Comparison of ENCODE assay signal across 23 cellular contexts in genomic region chr19:51721905-51722304, GRCh38. TPM values are rescaled to one million over a fixed set of nuclear protein-coding genes. Genes with fewer than 3 reads are reported as not detected.
DNase-seq lines count a peak whose midpoint lies in the region; ATAC-seq and TF ChIP-seq lines count a peak whose summit lies in the region.
"Had no signal": no experiment of that assay in that cellular context is flagged by ENCODE, and none has a peak within 500 bp of the region (broad histone marks: within the 10 kb centered on the region; RNA-seq: fewer than 3 reads in every experiment).

No MANE protein-coding gene starts in this region.

- peak overlapping the region; percentile 97 for H3K27ac ChIP-seq in Karpas-422 (ENCODE audit: low read length)
- H3K27ac ChIP-seq: BLaER1, C4-2B had no signal

- H3K9ac ChIP-seq in Karpas-422 (ENCODE audit: low read length) = peak overlapping the region; percentile 60
- H3K9ac ChIP-seq: BLaER1 had no signal

- no peaks in the 10 kb centered on the region for H3K9me3 ChIP-seq in Karpas-422 (ENCODE audit: low read length)

- H3K36me3 ChIP-seq in Karpas-422 (ENCODE audit: insufficient read depth, low read length) = no peaks in the 10 kb centered on the region
- H3K36me3 ChIP-seq: BLaER1 had no signal

- H3K27me3 ChIP-seq in Karpas-422 (ENCODE audit: low read length) = no peaks in the 10 kb centered on the region
- H3K27me3 ChIP-seq: BLaER1 had no signal

- no peak for TF ChIP-seq CTCF in choroid plexus epithelial cell (conservative IDR thresholded peaks at IDR 0.05; ENCODE audit: low read depth, low read length)

- H3K4me2 ChIP-seq in Karpas-422 (ENCODE audit: low read depth, low read length, poor library complexity, severe bottlenecking) = peak overlapping the region; percentile 85
- H3K4me2 ChIP-seq: BLaER1, GM23338 had no signal

- peaks cover 53% of the 10 kb centered on the region for H3K4me1 ChIP-seq in Karpas-422 (ENCODE audit: low read length)
- H3K4me1 ChIP-seq: Caco-2 had no signal

- H3K9me2 ChIP-seq in Karpas-422 (replicated peaks; ENCODE audit: insufficient read depth, low read length) = no peaks in the 10 kb centered on the region

- no peak for ATAC-seq in HG02884 (IDR thresholded peaks at IDR 0.05; ENCODE audit: unreplicated experiment)
- ATAC-seq in HG03520 (IDR thresholded peaks at IDR 0.05; ENCODE audit: unreplicated experiment) = no peak
- ATAC-seq: CD8-positive, alpha-beta T cell; GM12878; GM23338; HCT116 had no signal

- DNase-seq in Karpas-422 (peak; percentile 91), NCI-H526 treated with DMSO at 0.1 percent for 48 hours (lab: John Stamatoyannopoulos, UW) (peak; percentile 73), choroid plexus epithelial cell (ENCODE audit: low read depth) (no peak), Kasumi-1 (lab: John Stamatoyannopoulos, UW) (no peak)
- DNase-seq: Caco-2; CD4-positive, CD25-positive, alpha-beta regulatory T cell; CD8-positive, alpha-beta T cell; DMS 273 treated with DMSO at 0.1 percent for 48 hours; DMS79; EL; GDM1; H9 had no signal

- peak overlapping the region; percentile 47 for H3K4me3 ChIP-seq in Karpas-422 (ENCODE audit: low read length)
- peak overlapping the region; percentile 39 for H3K4me3 ChIP-seq in choroid plexus epithelial cell (ENCODE audit: low read depth, low read length)
- H3K4me3 ChIP-seq: BLaER1, GM12878, GM23338 had no signal

- no peaks in the 10 kb centered on the region for H3K79me2 ChIP-seq in Karpas-422 (ENCODE audit: low read length)

- H4K20me1 ChIP-seq in Karpas-422 (ENCODE audit: insufficient read depth, low read depth, low read length) = no peaks in the 10 kb centered on the region
- H4K20me1 ChIP-seq: BLaER1 had no signal

- H2AFZ ChIP-seq in Karpas-422 (ENCODE audit: low read length) = peak overlapping the region; percentile 19; the same call in 1 of the 2 replicates
- H2AFZ ChIP-seq: GM23338 had no signal

RNA-seq across cellular contexts. Expression of gene HAS1, which starts 1.9 kb away (rescaled TPM):
- not detected in 2 replicates for total RNA-seq in Karpas-422 (2014; rRNA removed; shearing (Covaris generic); ENCODE audit: low replicate concordance)
- total RNA-seq: A172; A673; B cell; Caco-2; CD8-positive, alpha-beta T cell; GM12878; H4 had no signal

RNA-seq across cellular contexts. Expression of gene SPACA6, which starts 28.8 kb away (rescaled TPM):
- 20.7 and 49.8 TPM in 2 replicates for total RNA-seq in Karpas-422 (2014; rRNA removed; shearing (Covaris generic); ENCODE audit: low replicate concordance)

RNA-seq across cellular contexts. Expression of gene FPR1, which starts 29.8 kb away (rescaled TPM):
- 5.8 and 14.8 TPM in 2 replicates for total RNA-seq in Karpas-422 (2014; rRNA removed; shearing (Covaris generic); ENCODE audit: low replicate concordance)
- total RNA-seq: A172; A673; Caco-2; CD4-positive, CD25-positive, alpha-beta regulatory T cell; CD8-positive, alpha-beta T cell; GM12878; GM23338; H9 had no signal

RNA-seq across cellular contexts. Expression of gene FPR2, which starts 39.1 kb away (rescaled TPM):
- 0.58 and 7.9 TPM in 2 replicates for total RNA-seq in Karpas-422 (2014; rRNA removed; shearing (Covaris generic); ENCODE audit: low replicate concordance)
- total RNA-seq: A172; A673; B cell; Caco-2; CD4-positive, CD25-positive, alpha-beta regulatory T cell; CD8-positive, alpha-beta T cell; GM12878; GM23338; H9 had no signal

Comparison
In these comparisons a context has a peak if more than half of its experiments do, and no peak if none do; other contexts are left out.
1. DNase-seq: peak in Karpas-422 (single experiment) and NCI-H526 treated with DMSO at 0.1 percent for 48 hours (single experiment); none in choroid plexus epithelial cell (single experiment) and Kasumi-1 (0 of 2).